23 cellular contexts compared by ENCODE assay signal in the genomic region with DNA sequence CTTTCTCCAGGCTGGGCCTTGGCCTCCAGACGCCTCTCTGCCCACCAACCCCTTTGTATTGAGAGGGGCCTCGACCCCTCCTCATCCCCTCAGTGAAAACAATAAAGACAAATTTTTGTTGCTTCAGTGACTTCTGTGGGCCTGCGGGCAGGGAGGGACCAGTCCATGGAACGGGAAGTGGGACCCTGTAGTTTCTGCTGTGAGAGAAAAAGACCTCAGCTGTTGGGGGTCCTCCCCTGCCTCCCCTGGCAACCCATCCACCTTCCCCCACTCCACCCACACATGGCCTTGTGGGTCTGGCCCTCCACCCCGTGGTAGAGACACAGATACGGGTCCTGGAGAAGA. TPM values are rescaled to one million over a fixed set of nuclear protein-coding genes. Genes with fewer than 3 reads are reported as not detected.
DNase-seq lines count a peak whose midpoint lies in the region; ATAC-seq, FAIRE-seq and TF ChIP-seq lines count a peak whose summit lies in the region.
"Had no signal": no experiment of that assay in that cellular context is flagged by ENCODE, and none has a peak within 500 bp of the region (broad histone marks: within the 10 kb centered on the region; RNA-seq: fewer than 3 reads in every experiment).

No MANE protein-coding gene starts in this region.

- DNase-seq in HepG2 (ENCODE audit: low spot score) (no peak), right lobe of liver (no peak), mesendoderm (no peak), SJCRH30 (no peak), MM.1S (no peak), NCI-H146 treated with DMSO at 0.1 percent for 48 hours (lab: John Stamatoyannopoulos, UW; ENCODE audit: unreplicated experiment) (no peak)
- DNase-seq in stimulated activated CD4-positive, alpha-beta T cell treated with anti-CD3 and anti-CD28 coated beads, Interleukin-12 subunit alpha, Interleukin-12 subunit beta, amount 100 ng/mL, for 4 hours, result no peak
- DNase-seq: activated CD4-positive, alpha-beta T cell treated with anti-CD3 and anti-CD28 coated beads for 36 hours; glutamatergic neuron; NCI-H1436 treated with DMSO at 0.1 percent for 48 hours; upper lobe of right lung had no signal

- no peaks in the 10 kb centered on the region for H3K79me1 ChIP-seq in mesendoderm (ENCODE audit: low read length)

- no peaks in the 10 kb centered on the region for H3K9me3 ChIP-seq in HepG2 (ENCODE audit: low read length)
- no peaks in the 10 kb centered on the region for H3K9me3 ChIP-seq in right lobe of liver
- no peaks in the 10 kb centered on the region for H3K9me3 ChIP-seq in OCI-LY3 (ENCODE audit: insufficient read depth, low read length)
- no peaks in the 10 kb centered on the region for H3K9me3 ChIP-seq in SJCRH30 (replicated peaks)
- H3K9me3 ChIP-seq in MM.1S (replicated peaks; ENCODE audit: insufficient read depth, low read length), result no peaks in the 10 kb centered on the region
- H3K9me3 ChIP-seq: suprapubic skin, upper lobe of right lung had no signal

- CTCF ChIA-PET in HepG2 (lab: Yijun Ruan, JAX; ENCODE audit: low intra/inter-chr PET ratio, low total read pairs), result no interaction called here

- H3K4ac ChIP-seq in mesendoderm (ENCODE audit: low read depth, low read length), result no peak overlapping the region

- ATAC-seq in HepG2 (no peak), right lobe of liver (no peak)

- no peak overlapping the region for H4K5ac ChIP-seq in mesendoderm (ENCODE audit: low read length)

- in situ Hi-C loops in HepG2 (cut with HindIII; ENCODE audit: extremely low pct_ligation_motif_present, low pct_unique_long_range_greater_than_20kb), result no loop called here

- TF ChIP-seq POLR2A in HepG2 (IDR thresholded peaks at IDR 0.05; ENCODE audit: insufficient read depth in 1 of 2, low read depth in 2 of 2, low read length in 2 of 2) (no peak), right lobe of liver (IDR thresholded peaks at IDR 0.05) (no peak)

- H3K4me1 ChIP-seq in HepG2 (ENCODE audit: insufficient read depth, low read length) (peaks cover 5% of the 10 kb centered on the region), right lobe of liver (peaks cover 0 to 3% (median 0%) of the 10 kb centered on the region in 4 donors), OCI-LY3 (ENCODE audit: low read length) (0 out of 2 replicates have a peak, but pooled peaks cover 4% of the 10 kb centered on the region), mesendoderm (ENCODE audit: control insufficient read depth, low read depth, low read length) (no peaks in the 10 kb centered on the region), SJCRH30 (peaks cover 4% of the 10 kb centered on the region; the same call in 1 of the 2 replicates), MM.1S (ENCODE audit: low read length) (no peaks in the 10 kb centered on the region)

- no peak for FAIRE-seq in HepG2 (lab: Jason Lieb, UNC)
- FAIRE-seq: A204.1, astrocyte had no signal

- no peaks in the 10 kb centered on the region for H3K36me3 ChIP-seq in HepG2 (replicated peaks in 1 of 2; ENCODE audit: control insufficient read depth in 1 of 2, insufficient read depth in 2 of 2, low read length in 2 of 2)
- H3K36me3 ChIP-seq in right lobe of liver, result no peaks in the 10 kb centered on the region
- no peaks in the 10 kb centered on the region for H3K36me3 ChIP-seq in OCI-LY3 (replicated peaks; ENCODE audit: low read depth, low read length)
- H3K36me3 ChIP-seq in mesendoderm (ENCODE audit: control insufficient read depth, insufficient read depth, low read length), result no peaks in the 10 kb centered on the region
- H3K36me3 ChIP-seq in SJCRH30, result no peaks in the 10 kb centered on the region
- no peaks in the 10 kb centered on the region for H3K36me3 ChIP-seq in MM.1S (replicated peaks; ENCODE audit: insufficient read depth, low read length)
- H3K36me3 ChIP-seq: suprapubic skin, upper lobe of right lung had no signal

- no peak overlapping the region for H2AK5ac ChIP-seq in mesendoderm (ENCODE audit: low read length)

- intact Hi-C loops in HepG2 (cut with micrococcal nuclease; ENCODE audit: unreplicated experiment) (no loop called here), right lobe of liver (cut with DNase I) (no loop called here)

- peak overlapping the region; percentile 15 for H3K56ac ChIP-seq in mesendoderm (ENCODE audit: low read length)

- POLR2A ChIA-PET in HepG2 (lab: Yijun Ruan, JAX), result interaction anchor here (0.7 kb wide), 1 partner anchor 100 kb away, joined by 5 read pairs; no protein-coding TSS in a partner anchor

- peaks cover 18 to 76% of the 10 kb centered on the region in 2 experiments for H3K27me3 ChIP-seq in HepG2 (ENCODE audit: control insufficient read depth in 1 of 2, insufficient read depth in 2 of 2, low read length in 2 of 2)
- no peaks in the 10 kb centered on the region for H3K27me3 ChIP-seq in right lobe of liver
- H3K27me3 ChIP-seq in OCI-LY3 (ENCODE audit: low read depth, low read length), result no peaks in the 10 kb centered on the region
- H3K27me3 ChIP-seq in mesendoderm (ENCODE audit: insufficient read depth, low read length, poor library complexity), result no peaks in the 10 kb centered on the region
- peaks cover 22% of the 10 kb centered on the region for H3K27me3 ChIP-seq in SJCRH30
- H3K27me3 ChIP-seq in MM.1S (replicated peaks; ENCODE audit: insufficient read depth, low read length), result peaks cover 15% of the 10 kb centered on the region

- no peaks in the 10 kb centered on the region for H3F3A ChIP-seq in MM.1S (ENCODE audit: insufficient read depth, low read length)

- no peaks in the 10 kb centered on the region for H3K79me2 ChIP-seq in HepG2 (ENCODE audit: insufficient read depth, low read length)
- no peaks in the 10 kb centered on the region for H3K79me2 ChIP-seq in OCI-LY3 (ENCODE audit: low read length)
- no peaks in the 10 kb centered on the region for H3K79me2 ChIP-seq in mesendoderm (ENCODE audit: control insufficient read depth, insufficient read depth, low read length)
- no peaks in the 10 kb centered on the region for H3K79me2 ChIP-seq in MM.1S (ENCODE audit: low read length)

- no peak overlapping the region for H3K23ac ChIP-seq in mesendoderm (ENCODE audit: low read length)

- no peak overlapping the region for H3K4me2 ChIP-seq in HepG2 (ENCODE audit: low read depth, low read length)
- H3K4me2 ChIP-seq in OCI-LY3 (ENCODE audit: low read length), result peak overlapping the region; percentile 33
- no peak overlapping the region for H3K4me2 ChIP-seq in mesendoderm (ENCODE audit: low read length)
- no peak overlapping the region for H3K4me2 ChIP-seq in MM.1S (ENCODE audit: low read depth, low read length)

- H4K20me1 ChIP-seq in HepG2 (ENCODE audit: insufficient read depth, low read length), result no peaks in the 10 kb centered on the region
- H4K20me1 ChIP-seq in OCI-LY3 (ENCODE audit: insufficient read depth, low read length), result no peaks in the 10 kb centered on the region
- no peaks in the 10 kb centered on the region for H4K20me1 ChIP-seq in MM.1S (ENCODE audit: insufficient read depth, low read length)

- H3K4me3 ChIP-seq in HepG2 (replicated peaks in 1 of 3; ENCODE audit: insufficient read depth in 1 of 3, low read depth in 2 of 3, low read length in 3 of 3) (no peak overlapping the region), right lobe of liver (no peak overlapping the region), OCI-LY3 (ENCODE audit: low read length) (no peak overlapping the region), mesendoderm (ENCODE audit: low read length) (no peak overlapping the region), SJCRH30 (no peak overlapping the region), MM.1S (ENCODE audit: low read length) (no peak overlapping the region)
- H3K4me3 ChIP-seq: upper lobe of right lung had no signal

- H2AFZ ChIP-seq in HepG2 (ENCODE audit: low read length) (no peak overlapping the region), OCI-LY3 (ENCODE audit: low read depth, low read length) (0 out of 2 replicates have a peak overlapping the region, but pooled peaks have one; percentile 25), MM.1S (ENCODE audit: low read length) (no peak overlapping the region)

- no peak overlapping the region for H3K18ac ChIP-seq in mesendoderm (ENCODE audit: low read length)

- no peaks in the 10 kb centered on the region for H3K9me2 ChIP-seq in MM.1S (replicated peaks; ENCODE audit: insufficient read depth, low read length)

- no peak overlapping the region for H3K27ac ChIP-seq in HepG2 (ENCODE audit: extremely low read length, insufficient read depth, low read length)
- no peak overlapping the region for H3K27ac ChIP-seq in right lobe of liver
- no peak overlapping the region for H3K27ac ChIP-seq in OCI-LY3 (ENCODE audit: low read length)
- no peak overlapping the region for H3K27ac ChIP-seq in mesendoderm (ENCODE audit: low read depth, low read length)
- H3K27ac ChIP-seq in SJCRH30, result no peak overlapping the region
- H3K27ac ChIP-seq in MM.1S (ENCODE audit: low read length), result no peak overlapping the region
- H3K27ac ChIP-seq: coronary artery, suprapubic skin, upper lobe of right lung had no signal

- TF ChIP-seq CTCF in HepG2 (CRISPR knock-in tag; IDR thresholded peaks at IDR 0.05), result no peak
- no peak for TF ChIP-seq CTCF in right lobe of liver (IDR thresholded peaks at IDR 0.05)
- TF ChIP-seq CTCF in OCI-LY3 (IDR thresholded peaks at IDR 0.05; ENCODE audit: low read depth, low read length), result no peak
- no peak for TF ChIP-seq CTCF in MM.1S (IDR thresholded peaks at IDR 0.05; ENCODE audit: low read length)

- H2BK120ac ChIP-seq in mesendoderm (ENCODE audit: low read depth, low read length), result no peak overlapping the region

- no peak overlapping the region for H4K8ac ChIP-seq in mesendoderm (ENCODE audit: low read depth, low read length)

- H3K9ac ChIP-seq in HepG2 (ENCODE audit: insufficient read depth, low read depth, low read length) (no peak overlapping the region), OCI-LY3 (ENCODE audit: low read length) (no peak overlapping the region), mesendoderm (ENCODE audit: low read length) (no peak overlapping the region), MM.1S (ENCODE audit: low read length) (no peak overlapping the region)

- TF ChIP-seq EP300 in HepG2 (IDR thresholded peaks at IDR 0.05; ENCODE audit: low read depth in 2 of 2, low read length in 2 of 2) (no peak), HepG2 (CRISPR knock-in tag; IDR thresholded peaks at IDR 0.05; ENCODE audit: borderline replicate concordance) (no peak)

- H2BK15ac ChIP-seq in mesendoderm (replicated peaks; ENCODE audit: low read depth), result no peak overlapping the region

- BruUV-seq in HepG2 (replicated peaks; lab: Mats Ljungman, UMichigan), result no TSS peak

- no peak for TF ChIP-seq RAD21 in HepG2 (CRISPR knock-in tag; IDR thresholded peaks at IDR 0.05)

- H2BK5ac ChIP-seq in mesendoderm (ENCODE audit: low read length), result no peak overlapping the region

- 18% methylated on average over 4 of the region's 6 CpGs for whole genome bisulfite sequencing in HepG2 (ENCODE audit: low lambda C conversion rate)
- WGBS in right lobe of liver (ENCODE audit: insufficient coverage, low coverage, low lambda C conversion rate, missing lambda C conversion rate), result 81% methylated on average over 2 of the region's 6 CpGs
- WGBS in mesendoderm (ENCODE audit: extremely low coverage, insufficient coverage, low lambda C conversion rate), result no CpG with 5 or more reads among the region's 6 CpGs

RNA-seq across cellular contexts. Expression of a gene that starts 3.5 kb away (rescaled TPM):
- total RNA-seq in HepG2 (2016; rRNA removed; fragmentation: Illumina TruSeq; extraction: Trizol) (not detected in 2 replicates), right lobe of liver (not detected)
- total RNA-seq in HepG2 (2016; cell fraction: cytosol; rRNA removed; fragmentation: Illumina TruSeq; extraction: Trizol; ENCODE audit: low read depth), result not detected in 2 replicates
- not detected in 2 replicates for total RNA-seq in HepG2 (2016; cell fraction: insoluble cytoplasmic fraction; rRNA removed; fragmentation: Illumina TruSeq; extraction: Trizol)
- not detected in 2 replicates for total RNA-seq in HepG2 (2016; cell fraction: membrane; rRNA removed; fragmentation: Illumina TruSeq; extraction: Trizol)
- total RNA-seq in HepG2 (2016; cell fraction: nucleus; rRNA removed; fragmentation: Illumina TruSeq; extraction: Trizol), result not detected in 2 replicates
- not detected in 2 replicates for polyA plus RNA-seq in HepG2 (2011; rRNA removed)
- polyA plus RNA-seq in HepG2 (2011; cell fraction: cytosol; rRNA removed), result 0.21 TPM in 1 of 2 replicates, not detected in the other
- not detected in 2 replicates for polyA plus RNA-seq in HepG2 (2011; cell fraction: nucleus; rRNA removed)
- not detected in 2 replicates for polyA plus RNA-seq in HepG2 (2012)
- not detected in 2 replicates for polyA plus RNA-seq in HepG2 (2016; cell fraction: cytosol; fragmentation: Illumina TruSeq; extraction: Trizol; ENCODE audit: low read depth)
- polyA plus RNA-seq in HepG2 (2016; cell fraction: insoluble cytoplasmic fraction; fragmentation: Illumina TruSeq; extraction: Trizol; ENCODE audit: low read depth), result not detected in 2 replicates
- polyA plus RNA-seq in HepG2 (2016; cell fraction: membrane; fragmentation: Illumina TruSeq; extraction: Trizol; ENCODE audit: low read depth), result not detected in 2 replicates
- not detected in 2 replicates for polyA plus RNA-seq in HepG2 (2016; cell fraction: nucleus; fragmentation: Illumina TruSeq; extraction: Trizol; ENCODE audit: insufficient read depth, low read depth)
- not detected in 2 replicates for polyA minus RNA-seq in HepG2 (2011; rRNA and poly(A)+ RNA removed; ENCODE audit: low replicate concordance)
- polyA minus RNA-seq in HepG2 (2011; cell fraction: cytosol; rRNA and poly(A)+ RNA removed), result not detected in 2 replicates
- not detected in 2 replicates for polyA minus RNA-seq in HepG2 (2011; cell fraction: nucleus; rRNA and poly(A)+ RNA removed)
- not detected for polyA plus RNA-seq in mesendoderm (2013, experiment 1 of 2)
- polyA plus RNA-seq in mesendoderm (2013, experiment 2 of 2), result not detected
- total RNA-seq in SJCRH30 (2014; rRNA removed; shearing (Covaris generic)), result not detected in 2 replicates
- total RNA-seq: activated CD4-positive, alpha-beta T cell treated with anti-CD3 and anti-CD28 coated beads for 36 hours; activated naive CD8-positive, alpha-beta T cell treated with anti-CD3 and anti-CD28 coated beads, Interleukin-2, amount 10 ng/mL, durations not matched to agents 7 days and 5 days; astrocyte; cardiac septum; G401; liver; myocyte; omental fat pad; suprapubic skin; upper lobe of right lung had no signal
- polyA plus RNA-seq: esophagus, liver had no signal

RNA-seq across cellular contexts. Expression of a gene that starts 14.9 kb away (rescaled TPM):
- total RNA-seq in HepG2 (2016; rRNA removed; fragmentation: Illumina TruSeq; extraction: Trizol) (not detected in 2 replicates), right lobe of liver (not detected)
- not detected in 2 replicates for total RNA-seq in HepG2 (2016; cell fraction: cytosol; rRNA removed; fragmentation: Illumina TruSeq; extraction: Trizol; ENCODE audit: low read depth)
- total RNA-seq in HepG2 (2016; cell fraction: insoluble cytoplasmic fraction; rRNA removed; fragmentation: Illumina TruSeq; extraction: Trizol), result not detected in 2 replicates
- not detected in 2 replicates for total RNA-seq in HepG2 (2016; cell fraction: membrane; rRNA removed; fragmentation: Illumina TruSeq; extraction: Trizol)
- total RNA-seq in HepG2 (2016; cell fraction: nucleus; rRNA removed; fragmentation: Illumina TruSeq; extraction: Trizol), result not detected in 2 replicates
- polyA plus RNA-seq in HepG2 (2011; rRNA removed), result 0.24 and 0.25 TPM in 2 replicates
- 0.21 and 0.30 TPM in 2 replicates for polyA plus RNA-seq in HepG2 (2011; cell fraction: cytosol; rRNA removed)
- 1.1 and 1.2 TPM in 2 replicates for polyA plus RNA-seq in HepG2 (2011; cell fraction: nucleus; rRNA removed)
- 0.32 TPM in 1 of 2 replicates, not detected in the other for polyA plus RNA-seq in HepG2 (2012)
- not detected in 2 replicates for polyA plus RNA-seq in HepG2 (2016; cell fraction: cytosol; fragmentation: Illumina TruSeq; extraction: Trizol; ENCODE audit: low read depth)
- polyA plus RNA-seq in HepG2 (2016; cell fraction: insoluble cytoplasmic fraction; fragmentation: Illumina TruSeq; extraction: Trizol; ENCODE audit: low read depth), result not detected in 2 replicates
- not detected in 2 replicates for polyA plus RNA-seq in HepG2 (2016; cell fraction: membrane; fragmentation: Illumina TruSeq; extraction: Trizol; ENCODE audit: low read depth)
- not detected in 2 replicates for polyA plus RNA-seq in HepG2 (2016; cell fraction: nucleus; fragmentation: Illumina TruSeq; extraction: Trizol; ENCODE audit: insufficient read depth, low read depth)
- not detected in 2 replicates for polyA minus RNA-seq in HepG2 (2011; rRNA and poly(A)+ RNA removed; ENCODE audit: low replicate concordance)
- polyA minus RNA-seq in HepG2 (2011; cell fraction: cytosol; rRNA and poly(A)+ RNA removed), result not detected in 2 replicates
- not detected in 2 replicates for polyA minus RNA-seq in HepG2 (2011; cell fraction: nucleus; rRNA and poly(A)+ RNA removed)
- polyA plus RNA-seq in mesendoderm (2013, experiment 1 of 2), result 0.69 TPM
- polyA plus RNA-seq in mesendoderm (2013, experiment 2 of 2), result 0.67 TPM
- not detected in 2 replicates for total RNA-seq in SJCRH30 (2014; rRNA removed; shearing (Covaris generic))
- total RNA-seq: activated CD4-positive, alpha-beta T cell treated with anti-CD3 and anti-CD28 coated beads for 36 hours; activated naive CD8-positive, alpha-beta T cell treated with anti-CD3 and anti-CD28 coated beads, Interleukin-2, amount 10 ng/mL, durations not matched to agents 7 days and 5 days; astrocyte; cardiac septum; G401; liver; omental fat pad; suprapubic skin; upper lobe of right lung had no signal
- polyA plus RNA-seq: esophagus had no signal

RNA-seq across cellular contexts. Expression of a gene that starts 31.5 kb away (rescaled TPM):
- total RNA-seq in HepG2 (2016; rRNA removed; fragmentation: Illumina TruSeq; extraction: Trizol), result 0.20 and 0.44 TPM in 2 replicates
- 0.18 and 0.30 TPM in 2 replicates for total RNA-seq in HepG2 (2016; cell fraction: cytosol; rRNA removed; fragmentation: Illumina TruSeq; extraction: Trizol; ENCODE audit: low read depth)
- 0.02 and 0.10 TPM in 2 replicates for total RNA-seq in HepG2 (2016; cell fraction: insoluble cytoplasmic fraction; rRNA removed; fragmentation: Illumina TruSeq; extraction: Trizol)
- total RNA-seq in HepG2 (2016; cell fraction: membrane; rRNA removed; fragmentation: Illumina TruSeq; extraction: Trizol), result 0.06 and 0.07 TPM in 2 replicates
- 0.25 TPM in 1 of 2 replicates, not detected in the other for total RNA-seq in HepG2 (2016; cell fraction: nucleus; rRNA removed; fragmentation: Illumina TruSeq; extraction: Trizol)
- 1.7 and 2.2 TPM in 2 replicates for polyA plus RNA-seq in HepG2 (2011; rRNA removed)
- polyA plus RNA-seq in HepG2 (2011; cell fraction: cytosol; rRNA removed), result 1.6 TPM in 2 replicates
- polyA plus RNA-seq in HepG2 (2011; cell fraction: nucleus; rRNA removed), result 3.8 and 4.9 TPM in 2 replicates
- polyA plus RNA-seq in HepG2 (2012), result 0.62 and 0.99 TPM in 2 replicates
- polyA plus RNA-seq in HepG2 (2016; cell fraction: cytosol; fragmentation: Illumina TruSeq; extraction: Trizol; ENCODE audit: low read depth), result not detected in 2 replicates
- polyA plus RNA-seq in HepG2 (2016; cell fraction: insoluble cytoplasmic fraction; fragmentation: Illumina TruSeq; extraction: Trizol; ENCODE audit: low read depth), result 0.19 and 0.20 TPM in 2 replicates
- 0.05 TPM in 1 of 2 replicates, not detected in the other for polyA plus RNA-seq in HepG2 (2016; cell fraction: membrane; fragmentation: Illumina TruSeq; extraction: Trizol; ENCODE audit: low read depth)
- 0.15 and 0.18 TPM in 2 replicates for polyA plus RNA-seq in HepG2 (2016; cell fraction: nucleus; fragmentation: Illumina TruSeq; extraction: Trizol; ENCODE audit: insufficient read depth, low read depth)
- 3.3 and 19.7 TPM in 2 replicates for polyA minus RNA-seq in HepG2 (2011; rRNA and poly(A)+ RNA removed; ENCODE audit: low replicate concordance)
- 1.1 and 2.0 TPM in 2 replicates for polyA minus RNA-seq in HepG2 (2011; cell fraction: cytosol; rRNA and poly(A)+ RNA removed)
- 1.5 and 3.2 TPM in 2 replicates for polyA minus RNA-seq in HepG2 (2011; cell fraction: nucleus; rRNA and poly(A)+ RNA removed)
- total RNA-seq in right lobe of liver, result 1 to 10 TPM in 1 of 6 experiments, under 1 TPM in 2, not detected in 3; 0.13 to 1.2 (median 0.18) TPM
- 7.5 TPM for polyA plus RNA-seq in mesendoderm (2013, experiment 1 of 2)
- 7.9 TPM for polyA plus RNA-seq in mesendoderm (2013, experiment 2 of 2)
- total RNA-seq in SJCRH30 (2014; rRNA removed; shearing (Covaris generic)), result 16.3 and 17.4 TPM in 2 replicates
